In the genomic region with DNA sequence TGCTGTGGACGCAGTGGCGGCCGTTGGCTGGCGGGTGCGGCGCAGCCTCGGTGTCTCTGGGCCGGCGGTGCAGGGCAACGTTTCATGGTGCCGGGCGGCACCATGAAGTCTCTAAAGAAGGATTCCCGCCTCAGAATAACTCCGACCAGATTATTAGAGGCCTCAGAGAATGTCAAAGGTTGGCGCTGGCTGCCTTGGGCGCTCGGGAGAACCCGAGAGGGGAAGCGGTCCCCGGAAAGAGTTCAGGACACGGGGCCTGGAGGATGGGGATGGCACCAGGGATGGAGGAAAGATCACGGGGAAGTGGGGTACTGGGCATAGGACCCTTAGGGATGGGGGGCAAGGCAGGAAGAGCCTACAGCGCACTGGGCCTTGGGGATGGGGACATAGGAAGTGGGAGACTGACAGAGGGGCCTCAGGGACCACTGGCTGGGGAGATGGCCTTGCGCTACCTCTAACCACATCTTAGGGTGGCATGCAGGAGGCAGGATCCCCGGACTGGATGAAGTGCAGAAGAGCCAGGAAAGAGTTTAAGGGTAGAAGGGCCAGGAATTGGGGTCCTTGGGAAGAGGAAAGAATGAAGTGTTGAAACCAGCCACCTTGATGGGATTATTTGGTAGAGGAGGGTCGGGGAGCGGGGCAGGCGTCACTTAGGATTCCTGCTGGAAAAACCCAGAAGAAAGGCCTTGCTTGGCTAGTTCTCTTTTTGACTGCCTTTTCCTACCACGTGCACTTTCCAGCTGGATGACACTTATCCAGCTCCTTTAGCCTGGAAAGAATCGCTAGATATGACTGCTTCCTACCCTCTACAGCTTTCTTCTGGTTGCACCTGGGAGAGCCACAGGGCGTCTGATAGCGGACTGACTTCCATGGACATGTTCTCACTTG, we compare ENCODE assay signal across 8 cellular contexts. TPM values are rescaled to one million over a fixed set of nuclear protein-coding genes. Genes with fewer than 3 reads are reported as not detected.
DNase-seq lines count a peak whose midpoint lies in the region; ATAC-seq and TF ChIP-seq lines count a peak whose summit lies in the region.

No MANE protein-coding gene starts in this region.

- H3K14ac ChIP-seq in mesenchymal stem cell (ENCODE audit: low read length in 2 of 2) = peak overlapping the region in 1 of 2 experiments; percentile 51

- H3K27me3 ChIP-seq in mesenchymal stem cell (ENCODE audit: control insufficient read depth in 1 of 2, insufficient read depth in 1 of 2, low read length in 2 of 2) = peaks cover 0 to 4% of the 10 kb centered on the region in 2 experiments

- H2BK5ac ChIP-seq in mesenchymal stem cell (ENCODE audit: low read depth, low read length, poor library complexity, severe bottlenecking) = no peak overlapping the region

- peak overlapping the region; percentile 35 to 55 for H3K4me3 ChIP-seq in cardiac fibroblast (replicated peaks in 1 of 2; ENCODE audit: low read depth in 2 of 2, low read length in 2 of 2)
- peak overlapping the region; percentile 62 to 84 for H3K4me3 ChIP-seq in mesenchymal stem cell (ENCODE audit: insufficient read depth in 1 of 2, low read depth in 1 of 2, low read length in 2 of 2)

- H3K9me3 Mint-ChIP-seq in activated T-cell treated with anti-CD3 and anti-CD28 coated beads, Interleukin-2, amount 50 U/mL, for 72 hours = no peaks in the 10 kb centered on the region
- no peaks in the 10 kb centered on the region for H3K9me3 Mint-ChIP-seq in type B pancreatic cell

- H3K23ac ChIP-seq in mesenchymal stem cell (ENCODE audit: low read length in 2 of 2) = no peak overlapping the region

- no peaks in the 10 kb centered on the region for H3K36me3 Mint-ChIP-seq in activated T-cell treated with anti-CD3 and anti-CD28 coated beads, Interleukin-2, amount 50 U/mL, for 72 hours (ENCODE audit: insufficient read depth in 2 of 2)
- H3K36me3 Mint-ChIP-seq in type B pancreatic cell = no peaks in the 10 kb centered on the region

- no peak for TF ChIP-seq CTCF in cardiac fibroblast (IDR thresholded peaks at IDR 0.05; ENCODE audit: low read depth, low read length)
- no peak for TF ChIP-seq CTCF in type B pancreatic cell (conservative IDR thresholded peaks at IDR 0.05)

- no peaks in the 10 kb centered on the region for H3K36me3 ChIP-seq in mesenchymal stem cell (ENCODE audit: control insufficient read depth in 1 of 2, insufficient read depth in 2 of 2, low read depth in 1 of 2, low read length in 2 of 2)

- H3K9ac ChIP-seq in mesenchymal stem cell (ENCODE audit: low read length) = peak overlapping the region; percentile 89

- H3K4me2 ChIP-seq in mesenchymal stem cell (ENCODE audit: low read length, poor library complexity, severe bottlenecking) = peak overlapping the region; percentile 84

- peak overlapping the region; percentile 85 for H4K91ac ChIP-seq in mesenchymal stem cell (ENCODE audit: low read length)

- peak overlapping the region in 1 of 2 experiments; percentile 17 for H3K4ac ChIP-seq in mesenchymal stem cell (ENCODE audit: low read depth in 1 of 2, low read length in 2 of 2)

- H3K27me3 Mint-ChIP-seq in activated T-cell treated with anti-CD3 and anti-CD28 coated beads, Interleukin-2, amount 50 U/mL, for 72 hours (ENCODE audit: low read depth) = no peaks in the 10 kb centered on the region
- H3K27me3 Mint-ChIP-seq in type B pancreatic cell = no peaks in the 10 kb centered on the region

- H3K9me3 ChIP-seq in mesenchymal stem cell (ENCODE audit: control insufficient read depth, low read length) = no peaks in the 10 kb centered on the region

- H2BK120ac ChIP-seq in mesenchymal stem cell (ENCODE audit: low read depth, low read length) = no peak overlapping the region

- H3K27ac ChIP-seq in mesenchymal stem cell (ENCODE audit: low read length, poor library complexity, severe bottlenecking) = no peak overlapping the region

- H4K8ac ChIP-seq in mesenchymal stem cell (ENCODE audit: low read length) = peak overlapping the region; percentile 95

- peak overlapping the region; percentile 45 to 86 for H3K18ac ChIP-seq in mesenchymal stem cell (ENCODE audit: low read depth in 1 of 2, low read length in 2 of 2)

- H3K79me1 ChIP-seq in mesenchymal stem cell (replicated peaks; ENCODE audit: low read length, poor library complexity, severe bottlenecking) = no peaks in the 10 kb centered on the region

- no peak for ATAC-seq in activated T-cell treated with anti-CD3 and anti-CD28 coated beads, Interleukin-2, amount 50 U/mL, for 72 hours (replicated peaks in 1 of 2)
- no peak for ATAC-seq in HG02763 (IDR thresholded peaks at IDR 0.05; ENCODE audit: unreplicated experiment)

- WGBS in mesenchymal stem cell = 36% methylated on average over 31 of the region's 32 CpGs

- peaks cover 59% of the 10 kb centered on the region for H3K4me1 Mint-ChIP-seq in activated T-cell treated with anti-CD3 and anti-CD28 coated beads, Interleukin-2, amount 50 U/mL, for 72 hours (ENCODE audit: low read depth)
- peaks cover 44% of the 10 kb centered on the region for H3K4me1 Mint-ChIP-seq in type B pancreatic cell (ENCODE audit: unreplicated experiment)

- H2BK15ac ChIP-seq in mesenchymal stem cell (ENCODE audit: low read depth, poor library complexity, severe bottlenecking) = peak overlapping the region; percentile 81

- peak overlapping the region in 1 of 2 experiments; percentile 87 for H2BK12ac ChIP-seq in mesenchymal stem cell (ENCODE audit: low read length in 2 of 2)

- H2AK5ac ChIP-seq in mesenchymal stem cell (ENCODE audit: low read length, severe bottlenecking) = peak overlapping the region; percentile 70

- peaks cover 27% of the 10 kb centered on the region for H3K4me1 ChIP-seq in mesenchymal stem cell (ENCODE audit: control insufficient read depth, insufficient read depth, low read depth, low read length)

- peak overlapping the region; percentile 54 for H3K27ac Mint-ChIP-seq in activated T-cell treated with anti-CD3 and anti-CD28 coated beads, Interleukin-2, amount 50 U/mL, for 72 hours
- peak overlapping the region; percentile 82 for H3K27ac Mint-ChIP-seq in type B pancreatic cell

- H2AFZ ChIP-seq in mesenchymal stem cell (ENCODE audit: low read depth, low read length) = peak overlapping the region; percentile 83

- H3K4me3 Mint-ChIP-seq in activated T-cell treated with anti-CD3 and anti-CD28 coated beads, Interleukin-2, amount 50 U/mL, for 72 hours = peak overlapping the region; percentile 93 to 96
- peak overlapping the region; percentile 87 for H3K4me3 Mint-ChIP-seq in type B pancreatic cell

- no peak for DNase-seq in activated T-cell treated with anti-CD3 and anti-CD28 coated beads, Interleukin-2, amount 50 U/mL, for 72 hours
- no peak for DNase-seq in activated T-cell treated with anti-CD3 and anti-CD28 coated beads, Interleukin-2, amount 50 U/mL, for 48 hours
- DNase-seq in cardiac fibroblast (ENCODE audit: low read depth in 2 of 2) = no peak
- no peak for DNase-seq in mesenchymal stem cell
- DNase-seq in type B pancreatic cell (ENCODE audit: extremely low spot score, unreplicated experiment) = no peak
- no peak for DNase-seq in A172 (ENCODE audit: low spot score)
- no peak for DNase-seq in NCI-H187 (lab: John Stamatoyannopoulos, UW)

RNA-seq across cellular contexts. Expression of a gene that starts 0.6 kb away (rescaled TPM):
- total RNA-seq in activated T-cell treated with anti-CD3 and anti-CD28 coated beads, Interleukin-2, amount 50 U/mL, for 72 hours = 10 to 100 TPM in 1 of 2 donors, 1 to 10 TPM in 1; 8.9 to 24.3 TPM
- polyA plus RNA-seq in mesenchymal stem cell (2013, experiment 1 of 2) = 0.23 TPM
- polyA plus RNA-seq in mesenchymal stem cell (2013, experiment 2 of 2) = 0.03 TPM
- total RNA-seq in type B pancreatic cell (ENCODE audit: low replicate concordance) = 0.88 and 4.1 TPM in 2 replicates
- not detected in 2 replicates for total RNA-seq in A172 (2014; rRNA removed; shearing (Covaris generic))

RNA-seq across cellular contexts. Expression of a gene that starts 23.7 kb away (rescaled TPM):
- not detected for total RNA-seq in activated T-cell treated with anti-CD3 and anti-CD28 coated beads, Interleukin-2, amount 50 U/mL, for 72 hours
- polyA plus RNA-seq in mesenchymal stem cell (2013, experiment 1 of 2) = 0.01 TPM
- polyA plus RNA-seq in mesenchymal stem cell (2013, experiment 2 of 2) = not detected
- total RNA-seq in type B pancreatic cell (ENCODE audit: low replicate concordance) = 41.7 and 72.1 TPM in 2 replicates
- 0.14 TPM in 1 of 2 replicates, not detected in the other for total RNA-seq in A172 (2014; rRNA removed; shearing (Covaris generic))

RNA-seq across cellular contexts. Expression of a gene that starts 30.2 kb away (rescaled TPM):
- 10 to 100 TPM; 29.2 to 34.0 TPM for total RNA-seq in activated T-cell treated with anti-CD3 and anti-CD28 coated beads, Interleukin-2, amount 50 U/mL, for 72 hours
- polyA plus RNA-seq in mesenchymal stem cell (2013, experiment 1 of 2) = 9.6 TPM
- polyA plus RNA-seq in mesenchymal stem cell (2013, experiment 2 of 2) = 9.3 TPM
- 26.6 and 40.7 TPM in 2 replicates for total RNA-seq in type B pancreatic cell (ENCODE audit: low replicate concordance)
- total RNA-seq in A172 (2014; rRNA removed; shearing (Covaris generic)) = 16.0 and 16.6 TPM in 2 replicates

RNA-seq across cellular contexts. Expression of a gene that starts 38.2 kb away (rescaled TPM):
- 10 to 100 TPM; 25.0 to 51.3 TPM for total RNA-seq in activated T-cell treated with anti-CD3 and anti-CD28 coated beads, Interleukin-2, amount 50 U/mL, for 72 hours
- 36.6 TPM for polyA plus RNA-seq in mesenchymal stem cell (2013, experiment 1 of 2)
- polyA plus RNA-seq in mesenchymal stem cell (2013, experiment 2 of 2) = 37.2 TPM
- 40.3 and 51.3 TPM in 2 replicates for total RNA-seq in type B pancreatic cell (ENCODE audit: low replicate concordance)
- total RNA-seq in A172 (2014; rRNA removed; shearing (Covaris generic)) = 80.7 and 97.7 TPM in 2 replicates

RNA-seq across cellular contexts. Expression of a gene that starts 40.1 kb away (rescaled TPM):
- total RNA-seq in activated T-cell treated with anti-CD3 and anti-CD28 coated beads, Interleukin-2, amount 50 U/mL, for 72 hours = not detected
- not detected for polyA plus RNA-seq in mesenchymal stem cell (2013, experiment 1 of 2)
- not detected for polyA plus RNA-seq in mesenchymal stem cell (2013, experiment 2 of 2)
- not detected in 2 replicates for total RNA-seq in type B pancreatic cell (ENCODE audit: low replicate concordance)
- total RNA-seq in A172 (2014; rRNA removed; shearing (Covaris generic)) = not detected in 2 replicates

Comparison
In these comparisons a context has a peak if more than half of its experiments do, and no peak if none do; other contexts are left out.
1. RNA of a gene that starts 23.7 kb away (total RNA-seq): 41.7 to 72.1 TPM in type B pancreatic cell; not detected in activated T-cell treated with anti-CD3 and anti-CD28 coated beads, Interleukin-2, amount 50 U/mL, for 72 hours and 0.14 TPM in A172; every median in the first group is over 10 times any median in the second.